In genomic region chr12:40957417-40957816, GRCh38 we compare ENCODE assay signal across 8 cellular contexts.
"Had no signal": no experiment of that assay in that cellular context is flagged by ENCODE, and none has a peak within 500 bp of the region (broad histone marks: within the 10 kb centered on the region; RNA-seq: fewer than 3 reads in every experiment).

No MANE protein-coding gene starts in this region.

- ATAC-seq: GM12878 had no signal

- H3K4me3 ChIP-seq: GM12878 had no signal

- DNase-seq: GDM1, GF-D8 had no signal

- FAIRE-seq: G401.6, GM12878, GM12891, GM12892, GM18507, GM19239 had no signal
